ENCODE assay signal across 13 cellular contexts in genomic region chr9:33638516-33638915, GRCh38.
A peak's percentile ranks its signal among the peaks of the same experiment; 100 is the strongest.
DNase-seq lines count a peak whose midpoint lies in the region; ATAC-seq and TF ChIP-seq lines count a peak whose summit lies in the region.
"Had no signal": no experiment of that assay in that cellular context is flagged by ENCODE, and none has a peak within 500 bp of the region (broad histone marks: within the 10 kb centered on the region; RNA-seq: fewer than 3 reads in every experiment).

No MANE protein-coding gene starts in this region.

- H3K9me3 ChIP-seq in Loucy (ENCODE audit: insufficient read depth, low read depth, low read length) (no peaks in the 10 kb centered on the region), thyroid gland (no peaks in the 10 kb centered on the region)

- H3K79me2 ChIP-seq in Loucy (ENCODE audit: insufficient read depth, low read length) = no peaks in the 10 kb centered on the region

- no peak overlapping the region for H3K4me3 ChIP-seq in Loucy (ENCODE audit: low read length, poor library complexity, severe bottlenecking)
- no peak overlapping the region for H3K4me3 ChIP-seq in brain microvascular endothelial cell (ENCODE audit: low read depth, low read length)
- no peak overlapping the region for H3K4me3 ChIP-seq in thyroid gland (replicated peaks in 1 of 3)

- H4K20me1 ChIP-seq in Loucy (ENCODE audit: insufficient read depth, low read length, poor library complexity, severe bottlenecking) = no peaks in the 10 kb centered on the region

- intact Hi-C loops in thyroid gland (cut with DNase I) = no loop called here

- H3F3A ChIP-seq in Loucy (ENCODE audit: low read depth) = no peaks in the 10 kb centered on the region

- no peaks in the 10 kb centered on the region for H3K36me3 ChIP-seq in Loucy (ENCODE audit: insufficient read depth, low read length)
- no peaks in the 10 kb centered on the region for H3K36me3 ChIP-seq in brain microvascular endothelial cell (replicated peaks)
- H3K36me3 ChIP-seq in thyroid gland = no peaks in the 10 kb centered on the region

- H3K9ac ChIP-seq in Loucy (ENCODE audit: low read depth, low read length, poor library complexity, severe bottlenecking) = no peak overlapping the region

- peak overlapping the region; percentile 53 for H2AFZ ChIP-seq in Loucy (ENCODE audit: low read length)

- no peaks in the 10 kb centered on the region for H3K9me2 ChIP-seq in Loucy (replicated peaks; ENCODE audit: low read depth, low read length)

- H3K4me1 ChIP-seq in Loucy (ENCODE audit: insufficient read depth, low read length, poor library complexity, severe bottlenecking) (peaks cover 12% of the 10 kb centered on the region), thyroid gland (no peaks in the 10 kb centered on the region)

- TF ChIP-seq CTCF in Loucy (conservative IDR thresholded peaks at IDR 0.05; ENCODE audit: low read length) = no peak
- TF ChIP-seq CTCF in brain microvascular endothelial cell (IDR thresholded peaks at IDR 0.05; ENCODE audit: low read depth, low read length, missing control alignments) = peak; percentile 6
- no peak for TF ChIP-seq CTCF in thyroid gland (IDR thresholded peaks at IDR 0.05)

- H3K27ac ChIP-seq in brain microvascular endothelial cell (no peak overlapping the region), thyroid gland (no peak overlapping the region)

- ATAC-seq in GM21447 (IDR thresholded peaks at IDR 0.05; ENCODE audit: unreplicated experiment) = no peak
- ATAC-seq in HG03280 (IDR thresholded peaks at IDR 0.05; ENCODE audit: unreplicated experiment) = no peak
- ATAC-seq: Right ventricle myocardium inferior had no signal

- WGBS in thyroid gland, 2 donors = 28 to 41% methylated on average over 1 of the region's 1 CpG

- no peaks in the 10 kb centered on the region for H3K27me3 ChIP-seq in Loucy (ENCODE audit: insufficient read depth, low read length, poor library complexity, severe bottlenecking)
- peaks cover 33% of the 10 kb centered on the region for H3K27me3 ChIP-seq in brain microvascular endothelial cell (replicated peaks)
- no peaks in the 10 kb centered on the region for H3K27me3 ChIP-seq in thyroid gland

- in situ Hi-C loops in brain microvascular endothelial cell (cut with HindIII; ENCODE audit: low pct_ligation_motif_present, low sequenced_read_pairs) = no loop called here

- peak overlapping the region; percentile 40 for H3K4me2 ChIP-seq in Loucy (ENCODE audit: low read depth, low read length, poor library complexity, severe bottlenecking)

- DNase-seq in SKM-1 treated with dmso at 0.1 percent for 144 hours (lab: John Stamatoyannopoulos, UW; ENCODE audit: unreplicated experiment) (peak; percentile 16), SKM-1 (lab: John Stamatoyannopoulos, UW; ENCODE audit: unreplicated experiment) (no peak), brain microvascular endothelial cell (no peak), thyroid gland (no peak)
- DNase-seq: DMS 273 treated with DMSO at 0.1 percent for 48 hours, KBM-7, NCI-H1105, NCI-H187 treated with DMSO at 0.1 percent for 48 hours, NCI-H524 had no signal

- TF ChIP-seq POLR2A in thyroid gland (IDR thresholded peaks at IDR 0.05) = no peak
